Comparison of ENCODE assay signal across 8 cellular contexts in genomic region chr5:127290019-127290945, GRCh38. TPM values are rescaled to one million over a fixed set of nuclear protein-coding genes. Genes with fewer than 3 reads are reported as not detected.
DNase-seq lines count a peak whose midpoint lies in the region; ATAC-seq and TF ChIP-seq lines count a peak whose summit lies in the region.

Gene MEGF10 (plus strand): TSS chr5:127290796. CDS start chr5:127331309, 40,513 bp downstream.

- TF ChIP-seq CTCF in AG09309 (IDR thresholded peaks at IDR 0.05; ENCODE audit: control insufficient read depth, insufficient read depth, low read depth, low read length, missing control alignments) (peak; percentile 88), choroid plexus epithelial cell (conservative IDR thresholded peaks at IDR 0.05; ENCODE audit: low read depth, low read length) (peak; percentile 93), stomach (IDR thresholded peaks at IDR 0.05) (peak in 5 of 7 experiments; percentile 23 to 48 (median 27)), ascending aorta (IDR thresholded peaks at IDR 0.05) (peak in 1 of 3 experiments; percentile 20)

- ATAC-seq in GM18511 (IDR thresholded peaks at IDR 0.05; ENCODE audit: unreplicated experiment), result peak; percentile 68

- no peak for TF ChIP-seq POLR2A in stomach (IDR thresholded peaks at IDR 0.05)

- no peak for DNase-seq in AG09309 (ENCODE audit: low read depth)
- DNase-seq in NCI-H69 (lab: John Stamatoyannopoulos, UW), result peak; percentile 53
- DNase-seq in choroid plexus epithelial cell (ENCODE audit: low read depth), result peak; percentile 70
- peak; percentile 87 for DNase-seq in left kidney (ENCODE audit: low read depth, low spot score)
- DNase-seq in stomach, result no peak
- no peak for DNase-seq in GOT3 (lab: John Stamatoyannopoulos, UW)
- DNase-seq in ascending aorta (ENCODE audit: low spot score in 2 of 2), result no peak

- peak within 1 kb of the TSS; percentile 33 for H3K4me3 ChIP-seq in AG09309 (ENCODE audit: control insufficient read depth, low read depth, low read length)
- peak within 1 kb of the TSS; percentile 68 for H3K4me3 ChIP-seq in choroid plexus epithelial cell (ENCODE audit: low read depth, low read length)
- peak within 1 kb of the TSS; percentile 21 to 34 (median 26) for H3K4me3 ChIP-seq in stomach
- H3K4me3 ChIP-seq in ascending aorta, result peak within 1 kb of the TSS in 1 of 2 donors; percentile 15

- no peak for TF ChIP-seq EP300 in stomach (IDR thresholded peaks at IDR 0.05)

- peaks cover 0 to 53% (median 16%) of the 10 kb centered on the region in 3 donors for H3K27me3 ChIP-seq in stomach
- H3K27me3 ChIP-seq in ascending aorta, result no peaks in the 10 kb centered on the region

- H3K27ac ChIP-seq in stomach (no peak within 1 kb of the TSS), ascending aorta (no peak within 1 kb of the TSS)

- intact Hi-C loops in stomach (cut with DNase I; ENCODE audit: low total_unique reads), result no loop called here
- intact Hi-C loops in ascending aorta (cut with DNase I), result loop anchor here (2.0 kb wide), 1 partner anchor 151 kb away; no protein-coding TSS in a partner anchor

- WGBS in stomach, 5 donors, result 1 to 8% (median 3%) methylated on average over 48 to 61 of the region's 61 CpGs

- H3K36me3 ChIP-seq in stomach (no peaks in the 10 kb centered on the region), ascending aorta (no peaks in the 10 kb centered on the region)

- H3K9me3 ChIP-seq in stomach (peaks cover 0 to 8% (median 3%) of the 10 kb centered on the region in 4 donors), ascending aorta (no peaks in the 10 kb centered on the region)

- peaks cover 4 to 14% (median 12%) of the 10 kb centered on the region in 4 donors for H3K4me1 ChIP-seq in stomach
- H3K4me1 ChIP-seq in ascending aorta, result no peaks in the 10 kb centered on the region

RNA-seq across cellular contexts. Expression of gene MEGF10, which starts in this region (rescaled TPM):
- total RNA-seq in stomach (1 to 10 TPM in 1 of 5 donors, under 1 TPM in 1, not detected in 3; under 0.01 to 2.0 TPM), ascending aorta (0.11 TPM)
- polyA plus RNA-seq in stomach, result under 1 TPM in 1 of 3 donors, not detected in 2; 0.05 TPM

Comparison
In these comparisons a context has a peak if more than half of its experiments do, and no peak if none do; other contexts are left out.
1. DNase-seq: peak in NCI-H69 (single experiment), choroid plexus epithelial cell (single experiment) and left kidney (single experiment); none in AG09309 (single experiment), stomach (single experiment), GOT3 (single experiment) and ascending aorta (0 of 2).